25 cellular contexts compared by ENCODE assay signal in genomic region chr2:188187726-188188125, GRCh38.
"Had no signal": no experiment of that assay in that cellular context is flagged by ENCODE, and none has a peak within 500 bp of the region (broad histone marks: within the 10 kb centered on the region; RNA-seq: fewer than 3 reads in every experiment).

No MANE protein-coding gene starts in this region.

- H3K9me3 ChIP-seq: SJCRH30 had no signal

- H3K27me3 ChIP-seq: SJCRH30 had no signal

- H3K4me3 ChIP-seq: SJCRH30 had no signal

- H3K36me3 ChIP-seq: SJCRH30 had no signal

- H3K27ac ChIP-seq: SJCRH30 had no signal

- H3K4me1 ChIP-seq: SJCRH30 had no signal

- ATAC-seq: HepG2, Panc1, PC-3, Right ventricle myocardium inferior, SK-N-SH treated with all-trans-retinoic acid at 6 μM for 48 hours had no signal

- DNase-seq: IMR-90; Kasumi-1; KG1; MV-4-11; NCI-H1048; NCI-H1436; NCI-H187; NCI-H2029; NCI-H2081 treated with DMSO at 0.1 percent for 48 hours; NCI-H2171; NCI-H345; NCI-H446 treated with DMSO at 0.1 percent for 48 hours; NCI-H510A treated with DMSO at 0.1 percent for 48 hours; NCI-H526; NCI-H82; NK-92 treated with Interleukin-12 subunit alpha and Interleukin-12 subunit beta, amount 100 ng/mL, for 24 hours; PC-3; SHP77 treated with DMSO at 0.1 percent for 48 hours; SJCRH30; T-helper 1 cell; T-helper 2 cell had no signal
